ENCODE assay signal across 8 cellular contexts in genomic region chr12:49367381-49368239, GRCh38. TPM values are rescaled to one million over a fixed set of nuclear protein-coding genes. Genes with fewer than 3 reads are reported as not detected.
DNase-seq lines count a peak whose midpoint lies in the region; ATAC-seq and TF ChIP-seq lines count a peak whose summit lies in the region.

Gene SPATS2 (plus strand): TSS chr12:49367462. CDS start chr12:49461013, 93,551 bp downstream.

- no peak for TF ChIP-seq POLR2A in heart left ventricle (IDR thresholded peaks at IDR 0.05)

- intact Hi-C loops in heart left ventricle (cut with DNase I): loop anchor here in 2 of 10 donors (5.0 to 10.0 kb wide), 2 partner anchors 207 to 215 kb away; no protein-coding TSS in a partner anchor
- intact Hi-C loops in psoas muscle (cut with DNase I): no loop called here

- H3K27ac Mint-ChIP-seq in activated T-helper 17 cell treated with anti-CD3 and anti-CD28 coated beads, Interleukin-2, amount 50 U/mL, for 72 hours: peak within 1 kb of the TSS; percentile 83

- H3K27ac ChIP-seq in heart left ventricle (peak within 1 kb of the TSS; percentile 31 to 99 (median 96)), psoas muscle (peak within 1 kb of the TSS; percentile 83)

- H3K36me3 ChIP-seq in heart left ventricle (no peaks in the 10 kb centered on the region), psoas muscle (ENCODE audit: insufficient read depth in 1 of 2, low read depth in 1 of 2) (peaks cover 0 to 3% of the 10 kb centered on the region in 2 donors)

- H3K27me3 Mint-ChIP-seq in activated T-helper 17 cell treated with anti-CD3 and anti-CD28 coated beads, Interleukin-2, amount 50 U/mL, for 72 hours: no peaks in the 10 kb centered on the region

- 1 to 2% (median 2%) methylated on average over 46 to 52 of the region's 52 CpGs for WGBS in heart left ventricle, 4 donors
- 0 to 2% (median 1%) methylated on average over 41 to 52 of the region's 52 CpGs for WGBS in psoas muscle, 3 donors

- H3K9me3 ChIP-seq in heart left ventricle (no peaks in the 10 kb centered on the region), psoas muscle (no peaks in the 10 kb centered on the region)

- H3K4me3 Mint-ChIP-seq in activated T-helper 17 cell treated with anti-CD3 and anti-CD28 coated beads, Interleukin-2, amount 50 U/mL, for 72 hours: peak within 1 kb of the TSS; percentile 91

- no peak for ATAC-seq in activated T-helper 17 cell treated with anti-CD3 and anti-CD28 coated beads, Interleukin-2, amount 50 U/mL, for 72 hours (replicated peaks)
- ATAC-seq in heart left ventricle: peak in 2 of 4 donors; percentile 7 to 23
- peak in 1 of 4 donors; percentile 3 for ATAC-seq in psoas muscle
- no peak for ATAC-seq in HG03045 (IDR thresholded peaks at IDR 0.05; ENCODE audit: unreplicated experiment)

- peaks cover 24% of the 10 kb centered on the region for H3K4me1 Mint-ChIP-seq in activated T-helper 17 cell treated with anti-CD3 and anti-CD28 coated beads, Interleukin-2, amount 50 U/mL, for 72 hours

- H3K4me1 ChIP-seq in heart left ventricle (peaks cover 3 to 47% (median 25%) of the 10 kb centered on the region in 12 donors), psoas muscle (peaks cover 29% of the 10 kb centered on the region)

- no peak for TF ChIP-seq CTCF in heart left ventricle (IDR thresholded peaks at IDR 0.05)
- no peak for TF ChIP-seq CTCF in psoas muscle (IDR thresholded peaks at IDR 0.05)

- H3K9me3 Mint-ChIP-seq in activated T-helper 17 cell treated with anti-CD3 and anti-CD28 coated beads, Interleukin-2, amount 50 U/mL, for 72 hours: no peaks in the 10 kb centered on the region

- H3K27me3 ChIP-seq in heart left ventricle (no peaks in the 10 kb centered on the region), psoas muscle (ENCODE audit: insufficient read depth in 3 of 3, low read length in 2 of 3) (no peaks in the 10 kb centered on the region)

- H3K36me3 Mint-ChIP-seq in activated T-helper 17 cell treated with anti-CD3 and anti-CD28 coated beads, Interleukin-2, amount 50 U/mL, for 72 hours (ENCODE audit: low read depth): peaks cover 5% of the 10 kb centered on the region

- peak within 1 kb of the TSS; percentile 78 for H3K4me3 ChIP-seq in Jurkat, Clone E6-1 (ENCODE audit: low read length)
- peak within 1 kb of the TSS; percentile 50 to 97 (median 88) for H3K4me3 ChIP-seq in heart left ventricle
- H3K4me3 ChIP-seq in psoas muscle: peak within 1 kb of the TSS; percentile 70

- DNase-seq in DMS53 (lab: John Stamatoyannopoulos, UW) (peak; percentile 64), DMS53 treated with DMSO at 0.1 percent for 48 hours (lab: John Stamatoyannopoulos, UW; ENCODE audit: unreplicated experiment) (no peak), heart left ventricle (peak in 4 of 5 donors; percentile 94 to 97 (median 96)), psoas muscle (peak; percentile 95 to 96), cortex of kidney (lab: John Stamatoyannopoulos, UW) (no peak)
- no peak for DNase-seq in Jurkat, Clone E6-1 (ENCODE audit: low read depth, low spot score)

RNA-seq across cellular contexts. Expression of gene SPATS2, which starts in this region (rescaled TPM):
- polyA plus RNA-seq in Jurkat, Clone E6-1 (2012; ENCODE audit: insufficient read depth, insufficient read length): 19.5 TPM
- total RNA-seq in activated T-helper 17 cell treated with anti-CD3 and anti-CD28 coated beads, Interleukin-2, amount 50 U/mL, for 72 hours: 10 to 100 TPM; 15.3 to 16.9 TPM
- total RNA-seq in heart left ventricle (1 to 10 TPM; 3.0 to 9.1 (median 4.8) TPM), psoas muscle (10 to 100 TPM in 2 of 4 donors, 1 to 10 TPM in 2; 5.0 to 10.6 (median 9.7) TPM)
- polyA plus RNA-seq in heart left ventricle (1 to 10 TPM; 6.7 TPM), psoas muscle (10 to 100 TPM in 1 of 3 donors, 1 to 10 TPM in 2; 4.4 to 10.1 (median 6.2) TPM)

Comparison
In these comparisons a context has a peak if more than half of its experiments do, and no peak if none do; other contexts are left out.
1. DNase-seq: peak in DMS53 (single experiment), heart left ventricle (4 of 5) and psoas muscle (2 of 2); none in DMS53 treated with DMSO at 0.1 percent for 48 hours (single experiment), Jurkat, Clone E6-1 (single experiment) and cortex of kidney (single experiment).
2. Peak in every context shown above with its lines, with median percentiles within 50 percentile points of each other: H3K4me3 ChIP-seq.